22 cellular contexts compared by ENCODE assay signal in genomic region chr9:73539881-73540280, GRCh38.
"Had no signal": no experiment of that assay in that cellular context is flagged by ENCODE, and none has a peak within 500 bp of the region (broad histone marks: within the 10 kb centered on the region; RNA-seq: fewer than 3 reads in every experiment).

No MANE protein-coding gene starts in this region.

- H3K4me3 Mint-ChIP-seq: IgD-negative memory B cell had no signal

- DNase-seq: Kasumi-1; MM.1S; NCI-H1092 treated with DMSO at 0.1 percent for 48 hours; NCI-H1436 treated with DMSO at 0.1 percent for 48 hours; NCI-H1694; NCI-H187 treated with DMSO at 0.1 percent for 48 hours; NCI-H2029 treated with DMSO at 0.1 percent for 48 hours; NCI-H2107; NCI-H2227 treated with DMSO at 0.1 percent for 48 hours; NCI-H524; NCI-H526 treated with DMSO at 0.1 percent for 48 hours; NCI-H748 treated with DMSO at 0.1 percent for 48 hours; NK-92 treated with Interleukin-12 subunit alpha and Interleukin-12 subunit beta, amount 100 ng/mL, for 24 hours; PC-3; SHP77; SW 1271 had no signal

- H3K27ac ChIP-seq: HL-60, KMS-11, RWPE1 had no signal

- H3K4me3 ChIP-seq: K562 had no signal

- H3K36me3 Mint-ChIP-seq: IgD-negative memory B cell had no signal

- H3K27ac Mint-ChIP-seq: IgD-negative memory B cell had no signal

- ATAC-seq: K562, Panc1, PC-3 had no signal

- H3K4me2 ChIP-seq: KMS-11 had no signal

- H3K4me1 Mint-ChIP-seq: IgD-negative memory B cell had no signal

- H3K27me3 Mint-ChIP-seq: IgD-negative memory B cell had no signal

- H3K9ac ChIP-seq: KMS-11 had no signal
